In the genomic region with DNA sequence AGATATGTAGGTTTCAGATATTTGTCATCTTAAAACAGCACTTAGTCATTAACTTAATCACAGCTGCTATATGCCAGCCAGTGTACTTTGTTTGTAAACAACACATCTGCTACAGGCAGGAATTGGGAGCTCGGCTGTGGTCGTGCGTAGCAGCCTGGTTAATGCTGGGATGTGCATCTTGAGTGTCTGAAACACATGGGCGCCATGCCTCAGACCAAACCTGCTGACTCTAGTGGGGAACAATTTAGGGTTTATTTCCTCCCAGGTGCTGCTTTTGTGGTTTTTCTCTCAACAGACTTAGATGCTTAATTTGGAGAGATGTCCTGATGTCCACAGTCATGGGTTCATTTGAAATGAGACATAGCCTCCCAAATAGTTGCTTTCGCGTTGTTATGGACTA, we compare ENCODE assay signal across 31 cellular contexts.
"Had no signal": no experiment of that assay in that cellular context is flagged by ENCODE, and none has a peak within 500 bp of the region (broad histone marks: within the 10 kb centered on the region; RNA-seq: fewer than 3 reads in every experiment).

No MANE protein-coding gene starts in this region.

- H3K27me3 ChIP-seq: ascending aorta, cardiac muscle cell, esophagus muscularis mucosa, foreskin keratinocyte, gastrocnemius medialis had no signal

- H3K4me1 Mint-ChIP-seq: activated CD4-positive, alpha-beta T cell treated with anti-CD3 and anti-CD28 coated beads for 36 hours; activated CD4-positive, alpha-beta T cell treated with anti-CD3 and anti-CD28 coated beads, Interleukin-2, amount 10 ng/mL, durations not matched to agents 24 days and 14 days; activated naive CD4-positive, alpha-beta T cell treated with anti-CD3 and anti-CD28 coated beads, Interleukin-2, amount 10 ng/mL, durations not matched to agents 7 days and 5 days; activated naive CD8-positive, alpha-beta T cell treated with anti-CD3 and anti-CD28 coated beads, Interleukin-2, amount 10 ng/mL, durations not matched to agents 7 days and 5 days; brain; central memory CD8-positive, alpha-beta T cell; endodermal cell had no signal

- H3K4me1 ChIP-seq: ascending aorta, breast epithelium, esophagus muscularis mucosa, foreskin keratinocyte, gastrocnemius medialis, heart left ventricle had no signal

- H3K36me3 Mint-ChIP-seq: activated CD4-positive, alpha-beta memory T cell treated with anti-CD3 and anti-CD28 coated beads for 36 hours; activated naive CD4-positive, alpha-beta T cell treated with anti-CD3 and anti-CD28 coated beads, Interleukin-2, amount 10 ng/mL, durations not matched to agents 7 days and 5 days; activated naive CD4-positive, alpha-beta T cell treated with anti-CD3 and anti-CD28 coated beads, Interleukin-2, amount 50 U/mL, for 72 hours; activated naive CD8-positive, alpha-beta T cell treated with anti-CD3 and anti-CD28 coated beads, Interleukin-2, amount 10 ng/mL, durations not matched to agents 7 days and 5 days; brain had no signal

- H3K36me3 ChIP-seq: ascending aorta, breast epithelium, cardiac muscle cell, esophagus muscularis mucosa, gastrocnemius medialis, heart left ventricle had no signal

- H3K4me3 Mint-ChIP-seq: activated CD4-positive, alpha-beta memory T cell treated with anti-CD3 and anti-CD28 coated beads for 36 hours; activated CD4-positive, alpha-beta T cell treated with anti-CD3 and anti-CD28 coated beads for 36 hours; activated CD4-positive, alpha-beta T cell treated with anti-CD3 and anti-CD28 coated beads, Interleukin-2, amount 10 ng/mL, durations not matched to agents 24 days and 14 days; activated CD8-positive, alpha-beta T cell treated with anti-CD3 and anti-CD28 coated beads, Interleukin-2, amount 10 ng/mL, durations not matched to agents 7 days and 5 days; activated naive CD4-positive, alpha-beta T cell treated with anti-CD3 and anti-CD28 coated beads, Interleukin-2, amount 10 ng/mL, durations not matched to agents 7 days and 5 days; activated naive CD8-positive, alpha-beta T cell treated with anti-CD3 and anti-CD28 coated beads, Interleukin-2, amount 10 ng/mL, durations not matched to agents 7 days and 5 days; activated T-cell treated with anti-CD3 and anti-CD28 coated beads, Interleukin-2, amount 50 U/mL, for 24 hours; activated T-cell treated with anti-CD3 and anti-CD28 coated beads, Interleukin-2, amount 50 U/mL, for 72 hours; brain; central memory CD8-positive, alpha-beta T cell; dendritic cell treated with granulocyte-macrophage colony-stimulating factor and Interleukin-4, amounts not matched to agents 40 ng/mL and 50 ng/mL, for 4 days; endodermal cell had no signal

- H3K27ac Mint-ChIP-seq: activated CD4-positive, alpha-beta memory T cell treated with anti-CD3 and anti-CD28 coated beads for 36 hours; activated CD4-positive, alpha-beta T cell treated with anti-CD3 and anti-CD28 coated beads for 36 hours; activated CD4-positive, alpha-beta T cell treated with anti-CD3 and anti-CD28 coated beads, Interleukin-2, amount 10 ng/mL, durations not matched to agents 24 days and 14 days; activated CD8-positive, alpha-beta T cell treated with anti-CD3 and anti-CD28 coated beads, Interleukin-2, amount 10 ng/mL, durations not matched to agents 7 days and 5 days; activated naive CD4-positive, alpha-beta T cell treated with anti-CD3 and anti-CD28 coated beads, Interleukin-2, amount 10 ng/mL, durations not matched to agents 7 days and 5 days; activated naive CD4-positive, alpha-beta T cell treated with anti-CD3 and anti-CD28 coated beads, Interleukin-2, amount 50 U/mL, for 72 hours; activated naive CD8-positive, alpha-beta T cell treated with anti-CD3 and anti-CD28 coated beads, Interleukin-2, amount 10 ng/mL, durations not matched to agents 7 days and 5 days; activated T-cell treated with anti-CD3 and anti-CD28 coated beads, Interleukin-2, amount 50 U/mL, for 24 hours; activated T-cell treated with anti-CD3 and anti-CD28 coated beads, Interleukin-2, amount 50 U/mL, for 72 hours; brain; dendritic cell treated with granulocyte-macrophage colony-stimulating factor and Interleukin-4, amounts not matched to agents 40 ng/mL and 50 ng/mL, for 4 days; endodermal cell had no signal

- H3K27ac ChIP-seq: ascending aorta, breast epithelium, cardiac muscle cell, coronary artery, dorsolateral prefrontal cortex, esophagus muscularis mucosa, foreskin keratinocyte, gastrocnemius medialis, heart left ventricle had no signal

- H3K9me3 Mint-ChIP-seq: activated CD4-positive, alpha-beta memory T cell treated with anti-CD3 and anti-CD28 coated beads for 36 hours; activated CD4-positive, alpha-beta T cell treated with anti-CD3 and anti-CD28 coated beads, Interleukin-2, amount 10 ng/mL, durations not matched to agents 24 days and 14 days; activated naive CD4-positive, alpha-beta T cell treated with anti-CD3 and anti-CD28 coated beads, Interleukin-2, amount 10 ng/mL, durations not matched to agents 7 days and 5 days; activated naive CD8-positive, alpha-beta T cell treated with anti-CD3 and anti-CD28 coated beads, Interleukin-2, amount 10 ng/mL, durations not matched to agents 7 days and 5 days; activated T-cell treated with anti-CD3 and anti-CD28 coated beads, Interleukin-2, amount 50 U/mL, for 24 hours; activated T-cell treated with anti-CD3 and anti-CD28 coated beads, Interleukin-2, amount 50 U/mL, for 72 hours; endodermal cell had no signal

- H3K4me3 ChIP-seq: ascending aorta, breast epithelium, cardiac muscle cell, coronary artery, dorsolateral prefrontal cortex, esophagus muscularis mucosa, gastrocnemius medialis, heart left ventricle had no signal

- ATAC-seq: activated CD4-positive, alpha-beta T cell treated with anti-CD3 and anti-CD28 coated beads for 36 hours; activated CD8-positive, alpha-beta T cell treated with anti-CD3 and anti-CD28 coated beads, Interleukin-2, amount 10 ng/mL, durations not matched to agents 7 days and 5 days; activated naive CD4-positive, alpha-beta T cell treated with anti-CD3 and anti-CD28 coated beads, Interleukin-2, amount 50 U/mL, for 72 hours; activated T-cell treated with anti-CD3 and anti-CD28 coated beads, Interleukin-2, amount 50 U/mL, for 72 hours; foreskin keratinocyte; gastrocnemius medialis; heart left ventricle had no signal

- H3K9me3 ChIP-seq: ascending aorta, esophagus muscularis mucosa, gastrocnemius medialis had no signal

- H3K27me3 Mint-ChIP-seq: activated naive CD4-positive, alpha-beta T cell treated with anti-CD3 and anti-CD28 coated beads, Interleukin-2, amount 10 ng/mL, durations not matched to agents 7 days and 5 days; dendritic cell treated with granulocyte-macrophage colony-stimulating factor and Interleukin-4, amounts not matched to agents 40 ng/mL and 50 ng/mL, for 4 days had no signal

- DNase-seq: activated CD4-positive, alpha-beta memory T cell treated with anti-CD3 and anti-CD28 coated beads for 36 hours; activated CD4-positive, alpha-beta T cell treated with anti-CD3 and anti-CD28 coated beads for 36 hours; activated CD4-positive, alpha-beta T cell treated with anti-CD3 and anti-CD28 coated beads, Interleukin-2, amount 10 ng/mL, durations not matched to agents 24 days and 14 days; activated CD4-positive, CD25-positive, alpha-beta regulatory T cell; activated CD4-positive, CD25-positive, alpha-beta regulatory T cell treated with anti-CD3 and anti-CD28 coated beads, Interleukin-2, amount 50 U/mL, for 72 hours; activated CD8-positive, alpha-beta memory T cell treated with anti-CD3 and anti-CD28 coated beads, Interleukin-2, amount 50 U/mL, for 48 hours; activated CD8-positive, alpha-beta T cell treated with anti-CD3 and anti-CD28 coated beads, Interleukin-2, amount 10 ng/mL, durations not matched to agents 7 days and 5 days; activated gamma-delta T cell; activated naive CD4-positive, alpha-beta T cell; activated naive CD4-positive, alpha-beta T cell treated with anti-CD3 and anti-CD28 coated beads, Interleukin-2, amount 10 ng/mL, durations not matched to agents 7 days and 5 days; activated naive CD8-positive, alpha-beta T cell treated with anti-CD3 and anti-CD28 coated beads, Interleukin-2, amount 10 ng/mL, durations not matched to agents 7 days and 5 days; activated T-cell treated with anti-CD3 and anti-CD28 coated beads for 4 hours; activated T-cell treated with anti-CD3 and anti-CD28 coated beads, Interleukin-2, amount 50 U/mL, for 24 hours; activated T-cell treated with anti-CD3 and anti-CD28 coated beads, Interleukin-2, amount 50 U/mL, for 72 hours; dorsolateral prefrontal cortex; effector memory CD4-positive, alpha-beta T cell; endodermal cell; foreskin keratinocyte; gastrocnemius medialis; glutamatergic neuron; heart left ventricle; T-helper 2 cell had no signal
